7 cellular contexts compared by ENCODE assay signal in genomic region chr11:108135845-108136599, GRCh38. TPM values are rescaled to one million over a fixed set of nuclear protein-coding genes. Genes with fewer than 3 reads are reported as not detected.
DNase-seq lines count a peak whose midpoint lies in the region; ATAC-seq lines count a peak whose summit lies in the region.

No MANE protein-coding gene starts in this region.

- no peak overlapping the region for H3K4me3 ChIP-seq in effector memory CD4-positive, alpha-beta T cell (ENCODE audit: insufficient read depth, low read depth, low read length, poor library complexity, severe bottlenecking)

- DNase-seq in activated naive CD4-positive, alpha-beta T cell treated with anti-CD3 and anti-CD28 coated beads, Interleukin-2, amount 50 U/mL, for 72 hours (ENCODE audit: low spot score in 2 of 2), result no peak
- peak; percentile 13 for DNase-seq in renal cortical epithelial cell (ENCODE audit: low read depth)
- DNase-seq in effector memory CD4-positive, alpha-beta T cell, result no peak
- DNase-seq in COR-L47 (lab: John Stamatoyannopoulos, UW), result no peak
- DNase-seq in pons (ENCODE audit: low spot score), result no peak

- ATAC-seq in GM18511 (IDR thresholded peaks at IDR 0.05; ENCODE audit: unreplicated experiment) (peak; percentile 61), HG03354 (IDR thresholded peaks at IDR 0.05; ENCODE audit: poor library complexity, severe bottlenecking, unreplicated experiment) (peak; percentile 69)
- ATAC-seq in activated naive CD4-positive, alpha-beta T cell treated with anti-CD3 and anti-CD28 coated beads, Interleukin-2, amount 50 U/mL, for 72 hours, result peak; percentile 52 to 68

- no peaks in the 10 kb centered on the region for H3K9me3 Mint-ChIP-seq in activated naive CD4-positive, alpha-beta T cell treated with anti-CD3 and anti-CD28 coated beads, Interleukin-2, amount 50 U/mL, for 72 hours

- peaks cover 7 to 14% of the 10 kb centered on the region in 2 donors for H3K36me3 Mint-ChIP-seq in activated naive CD4-positive, alpha-beta T cell treated with anti-CD3 and anti-CD28 coated beads, Interleukin-2, amount 50 U/mL, for 72 hours

- no peak overlapping the region for H3K27ac ChIP-seq in effector memory CD4-positive, alpha-beta T cell (ENCODE audit: insufficient read depth, low read length, poor library complexity, severe bottlenecking)

- peaks cover 29% of the 10 kb centered on the region for H3K36me3 ChIP-seq in effector memory CD4-positive, alpha-beta T cell (ENCODE audit: control insufficient read depth, insufficient read depth, low read length)

- H3K4me1 ChIP-seq in effector memory CD4-positive, alpha-beta T cell (ENCODE audit: control insufficient read depth, insufficient read depth, low read length, poor library complexity, severe bottlenecking), result no peaks in the 10 kb centered on the region

- no peaks in the 10 kb centered on the region for H3K9me3 ChIP-seq in effector memory CD4-positive, alpha-beta T cell (ENCODE audit: control insufficient read depth, low read length)

- H3K27me3 ChIP-seq in effector memory CD4-positive, alpha-beta T cell (replicated peaks; ENCODE audit: control insufficient read depth, insufficient read depth, low read length, poor library complexity, severe bottlenecking), result no peaks in the 10 kb centered on the region

- H3K27ac Mint-ChIP-seq in activated naive CD4-positive, alpha-beta T cell treated with anti-CD3 and anti-CD28 coated beads, Interleukin-2, amount 50 U/mL, for 72 hours, result peak overlapping the region; percentile 55 to 78

RNA-seq across cellular contexts. Expression of gene ACAT1, which starts 14.7 kb away (rescaled TPM):
- total RNA-seq in activated naive CD4-positive, alpha-beta T cell treated with anti-CD3 and anti-CD28 coated beads, Interleukin-2, amount 50 U/mL, for 72 hours, result 10 to 100 TPM; 71.9 to 79.5 TPM
- 117 and 159 TPM in 2 replicates for total RNA-seq in renal cortical epithelial cell
